1 cellular context compared by ENCODE assay signal in genomic region chr6:37866590-37867507, GRCh38.
TF ChIP-seq lines count a peak whose summit lies in the region.

No MANE protein-coding gene starts in this region.

TF ChIP-seq in GM12878, 131 proteins besides CTCF, POLR2A, EP300 and RAD21 (continued from another document):
- TF ChIP-seq, protein P1, sequence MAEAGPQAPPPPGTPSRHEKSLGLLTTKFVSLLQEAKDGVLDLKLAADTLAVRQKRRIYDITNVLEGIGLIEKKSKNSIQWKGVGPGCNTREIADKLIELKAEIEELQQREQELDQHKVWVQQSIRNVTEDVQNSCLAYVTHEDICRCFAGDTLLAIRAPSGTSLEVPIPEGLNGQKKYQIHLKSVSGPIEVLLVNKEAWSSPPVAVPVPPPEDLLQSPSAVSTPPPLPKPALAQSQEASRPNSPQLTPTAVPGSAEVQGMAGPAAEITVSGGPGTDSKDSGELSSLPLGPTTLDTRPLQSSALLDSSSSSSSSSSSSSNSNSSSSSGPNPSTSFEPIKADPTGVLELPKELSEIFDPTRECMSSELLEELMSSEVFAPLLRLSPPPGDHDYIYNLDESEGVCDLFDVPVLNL (IDR thresholded peaks at IDR 0.05; ENCODE audit: low read depth, low read length), result no peak
- TF ChIP-seq KLF5 (IDR thresholded peaks at IDR 0.05; ENCODE audit: partially characterized antibody) (no peak), BHLHE40 (IDR thresholded peaks at IDR 0.05; ENCODE audit: borderline replicate concordance in 1 of 2, low read depth in 2 of 2, low read length in 1 of 2) (no peak), CREM (IDR thresholded peaks at IDR 0.05; ENCODE audit: low read depth) (no peak), BCL3 (IDR thresholded peaks at IDR 0.05; ENCODE audit: borderline replicate concordance, insufficient read depth, low read depth, low read length, poor library complexity, severe bottlenecking) (no peak), FOS (IDR thresholded peaks at IDR 0.05; ENCODE audit: borderline replicate concordance, extremely low read depth, insufficient read length) (no peak), E4F1 (IDR thresholded peaks at IDR 0.05; ENCODE audit: borderline replicate concordance, partially characterized antibody) (no peak), RELA (IDR thresholded peaks at IDR 0.05; ENCODE audit: borderline replicate concordance, partially characterized antibody) (no peak), RBBP5 (conservative IDR thresholded peaks at IDR 0.05) (no peak), REST (IDR thresholded peaks at IDR 0.05; ENCODE audit: low read depth, low read length) (no peak), POLR2AphosphoS5 (IDR thresholded peaks at IDR 0.05; ENCODE audit: low read length) (no peak), RELB (IDR thresholded peaks at IDR 0.05; ENCODE audit: low read depth) (no peak), TCF3 (IDR thresholded peaks at IDR 0.05; ENCODE audit: borderline replicate concordance, insufficient read depth, low read depth, low read length) (no peak), POU2F2 (IDR thresholded peaks at IDR 0.05; ENCODE audit: borderline replicate concordance, low read depth, low read length) (no peak), ASH2L (IDR thresholded peaks at IDR 0.05; ENCODE audit: borderline replicate concordance, low read depth) (no peak), SP1 (IDR thresholded peaks at IDR 0.05; ENCODE audit: low read depth, low read length) (no peak)
- TF ChIP-seq, protein P2, sequence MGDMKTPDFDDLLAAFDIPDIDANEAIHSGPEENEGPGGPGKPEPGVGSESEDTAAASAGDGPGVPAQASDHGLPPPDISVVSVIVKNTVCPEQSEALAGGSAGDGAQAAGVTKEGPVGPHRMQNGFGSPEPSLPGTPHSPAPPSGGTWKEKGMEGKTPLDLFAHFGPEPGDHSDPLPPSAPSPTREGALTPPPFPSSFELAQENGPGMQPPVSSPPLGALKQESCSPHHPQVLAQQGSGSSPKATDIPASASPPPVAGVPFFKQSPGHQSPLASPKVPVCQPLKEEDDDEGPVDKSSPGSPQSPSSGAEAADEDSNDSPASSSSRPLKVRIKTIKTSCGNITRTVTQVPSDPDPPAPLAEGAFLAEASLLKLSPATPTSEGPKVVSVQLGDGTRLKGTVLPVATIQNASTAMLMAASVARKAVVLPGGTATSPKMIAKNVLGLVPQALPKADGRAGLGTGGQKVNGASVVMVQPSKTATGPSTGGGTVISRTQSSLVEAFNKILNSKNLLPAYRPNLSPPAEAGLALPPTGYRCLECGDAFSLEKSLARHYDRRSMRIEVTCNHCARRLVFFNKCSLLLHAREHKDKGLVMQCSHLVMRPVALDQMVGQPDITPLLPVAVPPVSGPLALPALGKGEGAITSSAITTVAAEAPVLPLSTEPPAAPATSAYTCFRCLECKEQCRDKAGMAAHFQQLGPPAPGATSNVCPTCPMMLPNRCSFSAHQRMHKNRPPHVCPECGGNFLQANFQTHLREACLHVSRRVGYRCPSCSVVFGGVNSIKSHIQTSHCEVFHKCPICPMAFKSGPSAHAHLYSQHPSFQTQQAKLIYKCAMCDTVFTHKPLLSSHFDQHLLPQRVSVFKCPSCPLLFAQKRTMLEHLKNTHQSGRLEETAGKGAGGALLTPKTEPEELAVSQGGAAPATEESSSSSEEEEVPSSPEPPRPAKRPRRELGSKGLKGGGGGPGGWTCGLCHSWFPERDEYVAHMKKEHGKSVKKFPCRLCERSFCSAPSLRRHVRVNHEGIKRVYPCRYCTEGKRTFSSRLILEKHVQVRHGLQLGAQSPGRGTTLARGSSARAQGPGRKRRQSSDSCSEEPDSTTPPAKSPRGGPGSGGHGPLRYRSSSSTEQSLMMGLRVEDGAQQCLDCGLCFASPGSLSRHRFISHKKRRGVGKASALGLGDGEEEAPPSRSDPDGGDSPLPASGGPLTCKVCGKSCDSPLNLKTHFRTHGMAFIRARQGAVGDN (IDR thresholded peaks at IDR 0.05), result no peak
- TF ChIP-seq, protein P3, sequence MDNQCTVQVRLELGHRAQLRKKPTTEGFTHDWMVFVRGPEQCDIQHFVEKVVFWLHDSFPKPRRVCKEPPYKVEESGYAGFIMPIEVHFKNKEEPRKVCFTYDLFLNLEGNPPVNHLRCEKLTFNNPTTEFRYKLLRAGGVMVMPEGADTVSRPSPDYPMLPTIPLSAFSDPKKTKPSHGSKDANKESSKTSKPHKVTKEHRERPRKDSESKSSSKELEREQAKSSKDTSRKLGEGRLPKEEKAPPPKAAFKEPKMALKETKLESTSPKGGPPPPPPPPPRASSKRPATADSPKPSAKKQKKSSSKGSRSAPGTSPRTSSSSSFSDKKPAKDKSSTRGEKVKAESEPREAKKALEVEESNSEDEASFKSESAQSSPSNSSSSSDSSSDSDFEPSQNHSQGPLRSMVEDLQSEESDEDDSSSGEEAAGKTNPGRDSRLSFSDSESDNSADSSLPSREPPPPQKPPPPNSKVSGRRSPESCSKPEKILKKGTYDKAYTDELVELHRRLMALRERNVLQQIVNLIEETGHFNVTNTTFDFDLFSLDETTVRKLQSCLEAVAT (IDR thresholded peaks at IDR 0.05), result no peak
